8 cellular contexts compared by ENCODE assay signal in the genomic region with DNA sequence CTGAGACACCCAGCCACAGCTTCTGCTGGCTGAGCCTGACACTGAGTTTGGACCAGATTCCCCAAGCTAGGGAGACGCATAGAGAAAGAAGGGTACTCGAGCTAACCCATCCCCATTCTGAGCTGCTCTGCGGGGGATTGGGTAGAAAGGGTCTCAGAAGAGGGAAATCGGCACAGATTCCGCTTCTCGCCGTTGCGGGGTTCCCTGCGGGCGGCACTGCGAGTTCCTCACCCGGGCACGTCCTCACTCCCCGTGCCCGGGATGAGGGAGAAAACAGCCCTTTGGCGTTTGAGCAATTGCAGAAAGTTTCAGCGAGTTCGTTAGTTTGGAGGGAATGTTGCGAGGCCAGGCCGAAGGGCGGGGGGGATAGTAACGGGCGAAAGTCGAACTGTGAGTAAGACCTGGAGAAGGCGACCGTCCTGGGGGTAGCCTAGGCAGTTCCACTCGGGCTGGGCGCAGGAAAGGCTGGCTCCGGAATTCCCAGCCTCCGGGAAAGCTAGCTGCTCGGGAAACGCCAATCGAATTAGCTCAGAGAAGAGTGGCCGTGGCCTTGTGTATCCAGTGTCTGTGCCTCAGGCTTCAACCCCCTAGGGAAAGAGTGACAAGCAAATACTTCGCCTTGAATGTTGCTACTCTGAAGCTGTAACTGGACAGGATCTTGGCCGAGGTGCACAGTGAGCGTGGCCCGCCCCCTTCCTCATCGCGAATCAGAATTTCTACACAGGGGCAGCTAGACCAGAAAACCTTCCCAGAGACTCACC. TPM values are rescaled to one million over a fixed set of nuclear protein-coding genes. Genes with fewer than 3 reads are reported as not detected.
DNase-seq lines count a peak whose midpoint lies in the region; ATAC-seq, FAIRE-seq and TF ChIP-seq lines count a peak whose summit lies in the region.
"Had no signal": no experiment of that assay in that cellular context is flagged by ENCODE, and none has a peak within 500 bp of the region (broad histone marks: within the 10 kb centered on the region; RNA-seq: fewer than 3 reads in every experiment).

No MANE protein-coding gene starts in this region.

- intact Hi-C loops in kidney (cut with DNase I), result no loop called here

- no peaks in the 10 kb centered on the region for H3K9me3 ChIP-seq in HUES48 (ENCODE audit: control insufficient read depth, insufficient read depth, low read length)
- H3K9me3 ChIP-seq in kidney (ENCODE audit: control insufficient read depth in 1 of 2, low read length in 2 of 2), result no peaks in the 10 kb centered on the region
- no peaks in the 10 kb centered on the region for H3K9me3 ChIP-seq in thoracic aorta

- H3K27ac Mint-ChIP-seq in brain, result peak overlapping the region; percentile 16 to 81 (median 39)
- H3K27ac Mint-ChIP-seq: IgD-negative memory B cell had no signal

- peaks cover 4 to 15% (median 11%) of the 10 kb centered on the region in 5 experiments for H3K9me3 Mint-ChIP-seq in brain

- H3K27ac ChIP-seq in HUES48 (ENCODE audit: low read depth, low read length), result no peak overlapping the region
- H3K27ac ChIP-seq in kidney (ENCODE audit: low read depth in 2 of 2, low read length in 2 of 2), result peak overlapping the region; percentile 15 to 43
- H3K27ac ChIP-seq in thoracic aorta, result peak overlapping the region in 1 of 2 donors; percentile 78

- peaks cover 51% of the 10 kb centered on the region for H3K27me3 ChIP-seq in HUES48 (ENCODE audit: control insufficient read depth, insufficient read depth, low read length)
- H3K27me3 ChIP-seq in thoracic aorta (replicated peaks; ENCODE audit: insufficient read depth), result no peaks in the 10 kb centered on the region

- H3K9ac ChIP-seq in HUES48 (ENCODE audit: low read depth, low read length) (no peak overlapping the region), kidney (ENCODE audit: low read length in 2 of 2) (peak overlapping the region; percentile 19 to 31)

- no peak for TF ChIP-seq CTCF in brain (conservative IDR thresholded peaks at IDR 0.05)
- no peak for TF ChIP-seq CTCF in kidney (IDR thresholded peaks at IDR 0.05; ENCODE audit: borderline replicate concordance, extremely low read depth, insufficient read depth)
- TF ChIP-seq CTCF in thoracic aorta (IDR thresholded peaks at IDR 0.05), result no peak

- H3K4me3 ChIP-seq in HUES48 (ENCODE audit: low read depth, low read length), result peak overlapping the region; percentile 66
- peak overlapping the region; percentile 69 to 76 for H3K4me3 ChIP-seq in kidney (ENCODE audit: low read length in 2 of 2)
- H3K4me3 ChIP-seq in thoracic aorta, result peak overlapping the region; percentile 82

- DNase-seq in kidney (peak; percentile 70), thoracic aorta (ENCODE audit: low spot score) (no peak), COLO829 (ENCODE audit: low spot score) (no peak), globus pallidus (ENCODE audit: low spot score) (no peak)
- no peak for DNase-seq in stimulated activated CD4-positive, alpha-beta T cell treated with anti-CD3 and anti-CD28 coated beads, Interleukin-4, amount 100 ng/mL, for 24 hours

- peak; percentile 82 for ATAC-seq in thoracic aorta (ENCODE audit: insufficient number of reproducible peaks, low FRiP score, low read depth)

- no peaks in the 10 kb centered on the region for H3K4me1 ChIP-seq in HUES48 (ENCODE audit: control insufficient read depth, insufficient read depth, low read length)
- peaks cover 0 to 5% of the 10 kb centered on the region in 2 donors for H3K4me1 ChIP-seq in kidney (ENCODE audit: control insufficient read depth in 1 of 2, insufficient read depth in 1 of 2, low read depth in 1 of 2, low read length in 2 of 2)
- H3K4me1 ChIP-seq in thoracic aorta (ENCODE audit: control insufficient read depth in 1 of 2, low read depth in 2 of 2), result peaks cover 0 to 6% of the 10 kb centered on the region in 2 donors

- H3K27me3 Mint-ChIP-seq in brain, result peaks cover 30% of the 10 kb centered on the region

- H3K36me3 ChIP-seq in HUES48 (ENCODE audit: control insufficient read depth, insufficient read depth, low read length) (no peaks in the 10 kb centered on the region), kidney (ENCODE audit: control insufficient read depth in 1 of 2, insufficient read depth in 2 of 2, low read length in 2 of 2) (no peaks in the 10 kb centered on the region), thoracic aorta (no peaks in the 10 kb centered on the region)

- FAIRE-seq in kidney (lab: Jason Lieb, UNC), result no peak

- peaks cover 23% of the 10 kb centered on the region for H3K4me1 Mint-ChIP-seq in brain
- H3K4me1 Mint-ChIP-seq: IgD-negative memory B cell had no signal

- H3K4me3 Mint-ChIP-seq in brain, result peak overlapping the region; percentile 88 to 97 (median 94)

- H3K36me3 Mint-ChIP-seq in brain, result no peaks in the 10 kb centered on the region
- H3K36me3 Mint-ChIP-seq: IgD-negative memory B cell had no signal

RNA-seq across cellular contexts. Expression of gene PTGFR, which starts 0.7 kb away (rescaled TPM):
- not detected for polyA plus RNA-seq in brain (ENCODE audit: insufficient read depth, low read depth, low replicate concordance)
- 3.7 TPM for total RNA-seq in kidney
- 2.4 TPM for polyA plus RNA-seq in kidney (ENCODE audit: insufficient read depth, low read depth, low replicate concordance)
- total RNA-seq in thoracic aorta, result 1 to 10 TPM; 3.5 to 8.7 TPM
- polyA plus RNA-seq: IgD-negative memory B cell had no signal
